8 cellular contexts compared by ENCODE assay signal in the genomic region with DNA sequence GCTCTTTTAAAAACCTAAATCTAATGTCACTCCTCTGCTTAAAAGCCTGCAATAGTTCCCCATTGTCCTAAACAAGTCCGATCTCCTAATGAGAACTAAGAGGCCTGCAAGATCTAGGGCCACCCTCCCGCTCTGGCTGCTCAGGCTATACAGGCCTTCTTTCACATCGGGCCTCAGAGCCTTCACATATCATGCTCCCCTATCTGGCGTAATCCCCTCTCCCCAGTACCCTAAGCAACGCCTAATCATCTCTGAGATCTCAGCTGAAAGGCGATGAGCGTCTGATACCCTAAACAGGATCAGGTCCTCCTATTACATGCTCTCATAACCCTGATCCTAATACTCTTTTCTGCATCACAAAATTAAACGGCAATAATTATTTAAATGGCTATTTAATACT. TPM values are rescaled to one million over a fixed set of nuclear protein-coding genes. Genes with fewer than 3 reads are reported as not detected.
DNase-seq lines count a peak whose midpoint lies in the region; ATAC-seq and TF ChIP-seq lines count a peak whose summit lies in the region.

No MANE protein-coding gene starts in this region.

- DNase-seq in heart right ventricle = no peak
- DNase-seq in left ventricle myocardium superior = no peak
- DNase-seq in astrocyte of the cerebellum (ENCODE audit: low read depth) = no peak
- DNase-seq in lower lobe of right lung = no peak
- no peak for DNase-seq in uterus
- no peak for DNase-seq in NCI-H2029 (lab: John Stamatoyannopoulos, UW)

- H3K4me3 ChIP-seq in heart right ventricle (peak overlapping the region in 9 of 10 donors; percentile 65 to 97 (median 92)), astrocyte of the cerebellum (ENCODE audit: low read depth, low read length) (peak overlapping the region; percentile 87), lower lobe of right lung (peak overlapping the region; percentile 90), uterus (peak overlapping the region; percentile 79 to 89)

- no peaks in the 10 kb centered on the region for H3K36me3 ChIP-seq in heart right ventricle
- H3K36me3 ChIP-seq in lower lobe of right lung = no peaks in the 10 kb centered on the region
- no peaks in the 10 kb centered on the region for H3K36me3 ChIP-seq in uterus

- peak overlapping the region in 8 of 10 donors; percentile 94 to 99 (median 98) for H3K27ac ChIP-seq in heart right ventricle
- no peak overlapping the region for H3K27ac ChIP-seq in lower lobe of right lung
- H3K27ac ChIP-seq in uterus = peak overlapping the region; percentile 96 to 99

- intact Hi-C loops in heart right ventricle (cut with DNase I) = loop anchor here in 7 of 10 donors (5.0 to 10.0 kb wide), 7 partner anchors 50 to 77 kb away; no protein-coding TSS in a partner anchor
- intact Hi-C loops in left ventricle myocardium superior (cut with micrococcal nuclease) = loop anchor here (5.0 kb wide), 1 partner anchor 53 kb away; no protein-coding TSS in a partner anchor
- intact Hi-C loops in lower lobe of right lung (cut with DNase I) = no loop called here
- intact Hi-C loops in uterus (cut with DNase I; ENCODE audit: low total_unique reads) = no loop called here

- no peaks in the 10 kb centered on the region for H3K9me3 ChIP-seq in heart right ventricle
- no peaks in the 10 kb centered on the region for H3K9me3 ChIP-seq in lower lobe of right lung
- H3K9me3 ChIP-seq in uterus = no peaks in the 10 kb centered on the region

- in situ Hi-C loops in astrocyte of the cerebellum (cut with HindIII; ENCODE audit: low sequenced_read_pairs) = no loop called here

- no peaks in the 10 kb centered on the region for H3K27me3 ChIP-seq in heart right ventricle
- H3K27me3 ChIP-seq in lower lobe of right lung (ENCODE audit: low read depth) = no peaks in the 10 kb centered on the region
- H3K27me3 ChIP-seq in uterus = no peaks in the 10 kb centered on the region

- H3K4me1 ChIP-seq in heart right ventricle (peaks cover 8 to 86% (median 71%) of the 10 kb centered on the region in 9 donors), lower lobe of right lung (peaks cover 73% of the 10 kb centered on the region), uterus (peaks cover 0 to 7% of the 10 kb centered on the region in 2 donors)

- TF ChIP-seq CTCF in heart right ventricle (IDR thresholded peaks at IDR 0.05) (no peak), astrocyte of the cerebellum (IDR thresholded peaks at IDR 0.05; ENCODE audit: low read depth, low read length, missing control alignments) (no peak), lower lobe of right lung (IDR thresholded peaks at IDR 0.05) (no peak), uterus (IDR thresholded peaks at IDR 0.05) (no peak)

- TF ChIP-seq POLR2A in uterus (IDR thresholded peaks at IDR 0.05) = no peak

- ATAC-seq in heart right ventricle = peak in 1 of 8 donors; percentile 15
- no peak for ATAC-seq in left ventricle myocardium superior
- no peak for ATAC-seq in lower lobe of right lung
- no peak for ATAC-seq in HG02759 (IDR thresholded peaks at IDR 0.05; ENCODE audit: unreplicated experiment)
- no peak for ATAC-seq in HG03097 (IDR thresholded peaks at IDR 0.05; ENCODE audit: low FRiP score, unreplicated experiment)

- 14 to 17% methylated on average over 8 of the region's 8 CpGs for WGBS in heart right ventricle, 2 donors

RNA-seq across cellular contexts. Expression of a gene that starts 1.8 kb away (rescaled TPM):
- total RNA-seq in heart right ventricle (10 to 100 TPM; 27.6 to 49.0 (median 40.2) TPM), left ventricle myocardium superior (31.4 TPM), lower lobe of right lung (42.9 TPM), uterus (100 to 1,000 TPM in 1 of 4 donors, 10 to 100 TPM in 3; 31.5 to 110 (median 72.3) TPM)
- polyA plus RNA-seq in heart right ventricle = 10 to 100 TPM in 1 of 2 donors, 1 to 10 TPM in 1; 8.1 to 41.5 TPM

Comparison
In these comparisons a context has a peak if more than half of its experiments do, and no peak if none do; other contexts are left out.
1. intact Hi-C loops: an anchor here in heart right ventricle (5.0 to 10.0 kb wide) and left ventricle myocardium superior (5.0 kb wide); none called in lower lobe of right lung and uterus.